9 cellular contexts compared by ENCODE assay signal in the genomic region with DNA sequence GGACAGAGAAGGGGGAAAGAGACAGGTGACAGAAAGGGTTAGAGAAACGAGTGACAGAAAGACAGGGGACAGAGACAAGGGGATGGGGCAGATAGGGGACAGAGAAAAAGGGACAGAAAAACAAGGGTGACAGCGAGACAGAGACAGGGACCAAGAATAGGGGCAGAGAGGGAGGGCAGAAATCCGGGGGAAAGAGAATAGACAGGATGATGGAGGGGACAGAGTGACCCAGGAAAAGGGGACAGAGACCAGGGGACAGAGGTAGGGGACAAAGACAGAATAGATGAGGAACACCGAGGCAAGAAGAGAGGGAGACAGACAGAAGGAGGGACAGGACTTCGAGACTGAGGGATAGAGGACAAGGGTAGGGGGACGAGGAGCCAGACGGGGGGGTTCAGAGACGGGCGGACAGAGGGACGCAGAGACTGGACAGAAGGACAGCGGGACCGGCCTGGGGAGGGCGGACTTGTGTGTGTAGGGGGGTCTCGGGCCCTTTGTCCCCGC. TPM values are rescaled to one million over a fixed set of nuclear protein-coding genes. Genes with fewer than 3 reads are reported as not detected.
A peak's percentile ranks its signal among the peaks of the same experiment; 100 is the strongest.
DNase-seq lines count a peak whose midpoint lies in the region; ATAC-seq, FAIRE-seq and TF ChIP-seq lines count a peak whose summit lies in the region.
"Had no signal": no experiment of that assay in that cellular context is flagged by ENCODE, and none has a peak within 500 bp of the region (broad histone marks: within the 10 kb centered on the region; RNA-seq: fewer than 3 reads in every experiment).

No MANE protein-coding gene starts in this region.

- H3K4me2 ChIP-seq in HepG2 (ENCODE audit: low read depth, low read length): peak overlapping the region; percentile 93

- no peaks in the 10 kb centered on the region for H4K20me1 ChIP-seq in HepG2 (ENCODE audit: insufficient read depth, low read length)

- peaks cover 0 to 7% of the 10 kb centered on the region in 2 donors for H3K4me1 ChIP-seq in ascending aorta
- H3K4me1 ChIP-seq in HepG2 (ENCODE audit: insufficient read depth, low read length): peaks cover 58% of the 10 kb centered on the region
- H3K4me1 ChIP-seq in suprapubic skin: peaks cover 41% of the 10 kb centered on the region
- peaks cover 6% of the 10 kb centered on the region for H3K4me1 ChIP-seq in mucosa of descending colon (ENCODE audit: low read depth)

- no peak for TF ChIP-seq RAD21 in HepG2 (CRISPR knock-in tag; IDR thresholded peaks at IDR 0.05)

- H3K79me2 ChIP-seq in HepG2 (ENCODE audit: insufficient read depth, low read length): no peaks in the 10 kb centered on the region

- TF ChIP-seq CTCF in ascending aorta (IDR thresholded peaks at IDR 0.05) (no peak), HepG2 (CRISPR knock-in tag; IDR thresholded peaks at IDR 0.05) (no peak), suprapubic skin (IDR thresholded peaks at IDR 0.05) (no peak), mucosa of descending colon (IDR thresholded peaks at IDR 0.05) (no peak)

- no peak for FAIRE-seq in HepG2 (lab: Jason Lieb, UNC)
- FAIRE-seq: TTC549 had no signal

- H3K4me1 Mint-ChIP-seq in activated CD4-positive, alpha-beta T cell treated with anti-CD3 and anti-CD28 coated beads, Interleukin-2, amount 10 ng/mL, durations not matched to agents 24 days and 14 days: peaks cover 18% of the 10 kb centered on the region

- intact Hi-C loops in activated CD4-positive, alpha-beta T cell treated with anti-CD3 and anti-CD28 coated beads, Interleukin-2, amount 10 ng/mL, durations not matched to agents 24 days and 14 days (cut with micrococcal nuclease): no loop called here
- intact Hi-C loops in ascending aorta (cut with DNase I): no loop called here
- intact Hi-C loops in HepG2 (cut with micrococcal nuclease; ENCODE audit: unreplicated experiment): no loop called here
- intact Hi-C loops in mucosa of descending colon (cut with DNase I, micrococcal nuclease): loop anchor here in 1 of 2 donors (10.0 kb wide), 1 partner anchor 84 kb away; no protein-coding TSS in a partner anchor

- TF ChIP-seq POLR2A in HepG2 (IDR thresholded peaks at IDR 0.05; ENCODE audit: insufficient read depth in 1 of 2, low read depth in 2 of 2, low read length in 2 of 2): no peak
- no peak for TF ChIP-seq POLR2A in suprapubic skin (IDR thresholded peaks at IDR 0.05)

- WGBS in HepG2 (ENCODE audit: low lambda C conversion rate): 8% methylated on average over 14 of the region's 15 CpGs
- WGBS in suprapubic skin: 12% methylated on average over 15 of the region's 15 CpGs

- POLR2A ChIA-PET in HepG2 (lab: Yijun Ruan, JAX): no interaction called here

- in situ Hi-C loops in HepG2 (cut with HindIII; ENCODE audit: extremely low pct_ligation_motif_present, low pct_unique_long_range_greater_than_20kb): no loop called here

- no peaks in the 10 kb centered on the region for H3K36me3 ChIP-seq in ascending aorta
- H3K36me3 ChIP-seq in HepG2 (replicated peaks in 1 of 2; ENCODE audit: control insufficient read depth in 1 of 2, insufficient read depth in 2 of 2, low read length in 2 of 2): no peaks in the 10 kb centered on the region
- no peaks in the 10 kb centered on the region for H3K36me3 ChIP-seq in suprapubic skin
- H3K36me3 ChIP-seq in mucosa of descending colon (ENCODE audit: low read depth): no peaks in the 10 kb centered on the region

- no peaks in the 10 kb centered on the region for H3K9me3 ChIP-seq in ascending aorta
- no peaks in the 10 kb centered on the region for H3K9me3 ChIP-seq in HepG2 (ENCODE audit: low read length)
- no peaks in the 10 kb centered on the region for H3K9me3 ChIP-seq in suprapubic skin
- no peaks in the 10 kb centered on the region for H3K9me3 ChIP-seq in mucosa of descending colon

- ATAC-seq in HepG2 (no peak), mucosa of descending colon (no peak)

- H3K27ac Mint-ChIP-seq in activated CD4-positive, alpha-beta T cell treated with anti-CD3 and anti-CD28 coated beads, Interleukin-2, amount 10 ng/mL, durations not matched to agents 24 days and 14 days: peak overlapping the region; percentile 38

- H3K9me3 Mint-ChIP-seq in activated CD4-positive, alpha-beta T cell treated with anti-CD3 and anti-CD28 coated beads, Interleukin-2, amount 10 ng/mL, durations not matched to agents 24 days and 14 days: no peaks in the 10 kb centered on the region

- no peak for DNase-seq in activated CD4-positive, alpha-beta T cell treated with anti-CD3 and anti-CD28 coated beads, Interleukin-2, amount 10 ng/mL, durations not matched to agents 24 days and 14 days
- no peak for DNase-seq in activated CD4-positive, alpha-beta T cell treated with anti-CD3 and anti-CD28 coated beads for 4 hours
- DNase-seq in ascending aorta (ENCODE audit: low spot score in 2 of 2) (no peak), HepG2 (ENCODE audit: low spot score) (no peak), suprapubic skin (ENCODE audit: low spot score in 2 of 2) (no peak), mucosa of descending colon (no peak), SHP77 (lab: John Stamatoyannopoulos, UW) (no peak), GOT3 (lab: John Stamatoyannopoulos, UW) (no peak)

- BruUV-seq in HepG2 (replicated peaks; lab: Mats Ljungman, UMichigan): no TSS peak

- TF ChIP-seq EP300 in HepG2 (IDR thresholded peaks at IDR 0.05; ENCODE audit: low read depth in 2 of 2, low read length in 2 of 2) (no peak), HepG2 (CRISPR knock-in tag; IDR thresholded peaks at IDR 0.05; ENCODE audit: borderline replicate concordance) (no peak), suprapubic skin (IDR thresholded peaks at IDR 0.05) (no peak)

- H3K27ac ChIP-seq in ascending aorta (no peak overlapping the region), HepG2 (ENCODE audit: extremely low read length, insufficient read depth, low read length) (no peak overlapping the region), suprapubic skin (no peak overlapping the region)

- peak overlapping the region; percentile 83 for H3K4me3 Mint-ChIP-seq in activated CD4-positive, alpha-beta T cell treated with anti-CD3 and anti-CD28 coated beads, Interleukin-2, amount 10 ng/mL, durations not matched to agents 24 days and 14 days

- no peak overlapping the region for H2AFZ ChIP-seq in HepG2 (ENCODE audit: low read length)

- peaks cover 4% of the 10 kb centered on the region for H3K36me3 Mint-ChIP-seq in activated CD4-positive, alpha-beta T cell treated with anti-CD3 and anti-CD28 coated beads, Interleukin-2, amount 10 ng/mL, durations not matched to agents 24 days and 14 days (ENCODE audit: low read depth)

- no peaks in the 10 kb centered on the region for H3K27me3 ChIP-seq in ascending aorta
- H3K27me3 ChIP-seq in HepG2 (ENCODE audit: control insufficient read depth in 1 of 2, insufficient read depth in 2 of 2, low read length in 2 of 2): no peaks in the 10 kb centered on the region
- peaks cover 12% of the 10 kb centered on the region for H3K27me3 ChIP-seq in suprapubic skin

- peak overlapping the region; percentile 70 for H3K9ac ChIP-seq in HepG2 (ENCODE audit: insufficient read depth, low read depth, low read length)

- H3K4me3 ChIP-seq in ascending aorta: peak overlapping the region; percentile 63 to 77
- H3K4me3 ChIP-seq in HepG2 (replicated peaks in 1 of 3; ENCODE audit: insufficient read depth in 1 of 3, low read depth in 2 of 3, low read length in 3 of 3): peak overlapping the region; percentile 68 to 83 (median 83)
- peak overlapping the region; percentile 55 for H3K4me3 ChIP-seq in suprapubic skin
- H3K4me3 ChIP-seq in mucosa of descending colon: no peak overlapping the region

- CTCF ChIA-PET in HepG2 (lab: Yijun Ruan, JAX; ENCODE audit: low intra/inter-chr PET ratio, low total read pairs): no interaction called here

- peaks cover 48% of the 10 kb centered on the region for H3K27me3 Mint-ChIP-seq in activated CD4-positive, alpha-beta T cell treated with anti-CD3 and anti-CD28 coated beads, Interleukin-2, amount 10 ng/mL, durations not matched to agents 24 days and 14 days

RNA-seq across cellular contexts. Expression of a gene that starts 0.6 kb away (rescaled TPM):
- 0.28 and 0.44 TPM in 2 replicates for total RNA-seq in activated CD4-positive, alpha-beta T cell treated with anti-CD3 and anti-CD28 coated beads, Interleukin-2, amount 10 ng/mL, durations not matched to agents 24 days and 14 days
- total RNA-seq in ascending aorta (3.5 TPM), HepG2 (2016; rRNA removed; fragmentation: Illumina TruSeq; extraction: Trizol) (6.4 and 16.0 TPM in 2 replicates), suprapubic skin (10 to 100 TPM; 14.1 to 23.8 (median 15.7) TPM), mucosa of descending colon (10 to 100 TPM in 1 of 3 donors, 1 to 10 TPM in 2; 1.2 to 26.2 (median 3.4) TPM)
- total RNA-seq in HepG2 (2016; cell fraction: cytosol; rRNA removed; fragmentation: Illumina TruSeq; extraction: Trizol; ENCODE audit: low read depth): 1.9 and 2.0 TPM in 2 replicates
- 6.2 and 15.7 TPM in 2 replicates for total RNA-seq in HepG2 (2016; cell fraction: insoluble cytoplasmic fraction; rRNA removed; fragmentation: Illumina TruSeq; extraction: Trizol)
- total RNA-seq in HepG2 (2016; cell fraction: membrane; rRNA removed; fragmentation: Illumina TruSeq; extraction: Trizol): 6.3 and 6.6 TPM in 2 replicates
- 13.7 and 16.1 TPM in 2 replicates for total RNA-seq in HepG2 (2016; cell fraction: nucleus; rRNA removed; fragmentation: Illumina TruSeq; extraction: Trizol)
- polyA plus RNA-seq in HepG2 (2011; rRNA removed): 8.5 and 15.4 TPM in 2 replicates
- 10.7 and 11.5 TPM in 2 replicates for polyA plus RNA-seq in HepG2 (2011; cell fraction: cytosol; rRNA removed)
- 8.7 and 11.0 TPM in 2 replicates for polyA plus RNA-seq in HepG2 (2011; cell fraction: nucleus; rRNA removed)
- polyA plus RNA-seq in HepG2 (2012): 14.2 and 19.2 TPM in 2 replicates
- polyA plus RNA-seq in HepG2 (2016; cell fraction: cytosol; fragmentation: Illumina TruSeq; extraction: Trizol; ENCODE audit: low read depth): 3.1 and 3.4 TPM in 2 replicates
- polyA plus RNA-seq in HepG2 (2016; cell fraction: insoluble cytoplasmic fraction; fragmentation: Illumina TruSeq; extraction: Trizol; ENCODE audit: low read depth): 7.9 and 9.3 TPM in 2 replicates
- polyA plus RNA-seq in HepG2 (2016; cell fraction: membrane; fragmentation: Illumina TruSeq; extraction: Trizol; ENCODE audit: low read depth): 6.8 and 7.0 TPM in 2 replicates
- 32.5 and 32.9 TPM in 2 replicates for polyA plus RNA-seq in HepG2 (2016; cell fraction: nucleus; fragmentation: Illumina TruSeq; extraction: Trizol; ENCODE audit: insufficient read depth, low read depth)
- 1.1 and 12.4 TPM in 2 replicates for polyA minus RNA-seq in HepG2 (2011; rRNA and poly(A)+ RNA removed; ENCODE audit: low replicate concordance)
- 5.0 and 7.8 TPM in 2 replicates for polyA minus RNA-seq in HepG2 (2011; cell fraction: cytosol; rRNA and poly(A)+ RNA removed)
- 4.0 and 5.5 TPM in 2 replicates for polyA minus RNA-seq in HepG2 (2011; cell fraction: nucleus; rRNA and poly(A)+ RNA removed)

RNA-seq across cellular contexts. Expression of a gene that starts 19.6 kb away (rescaled TPM):
- 18.1 and 19.4 TPM in 2 replicates for total RNA-seq in activated CD4-positive, alpha-beta T cell treated with anti-CD3 and anti-CD28 coated beads, Interleukin-2, amount 10 ng/mL, durations not matched to agents 24 days and 14 days
- total RNA-seq in ascending aorta (37.3 TPM), HepG2 (2016; rRNA removed; fragmentation: Illumina TruSeq; extraction: Trizol) (24.0 and 26.9 TPM in 2 replicates), suprapubic skin (10 to 100 TPM; 10.6 to 19.3 (median 17.5) TPM), mucosa of descending colon (10 to 100 TPM; 13.6 to 40.2 (median 19.4) TPM)
- 19.4 and 25.5 TPM in 2 replicates for total RNA-seq in HepG2 (2016; cell fraction: cytosol; rRNA removed; fragmentation: Illumina TruSeq; extraction: Trizol; ENCODE audit: low read depth)
- 20.7 and 27.4 TPM in 2 replicates for total RNA-seq in HepG2 (2016; cell fraction: insoluble cytoplasmic fraction; rRNA removed; fragmentation: Illumina TruSeq; extraction: Trizol)
- total RNA-seq in HepG2 (2016; cell fraction: membrane; rRNA removed; fragmentation: Illumina TruSeq; extraction: Trizol): 23.9 and 34.3 TPM in 2 replicates
- 6.5 and 9.5 TPM in 2 replicates for total RNA-seq in HepG2 (2016; cell fraction: nucleus; rRNA removed; fragmentation: Illumina TruSeq; extraction: Trizol)
- polyA plus RNA-seq in HepG2 (2011; rRNA removed): 10.4 and 11.5 TPM in 2 replicates
- 8.0 and 12.3 TPM in 2 replicates for polyA plus RNA-seq in HepG2 (2011; cell fraction: cytosol; rRNA removed)
- polyA plus RNA-seq in HepG2 (2011; cell fraction: nucleus; rRNA removed): 6.0 and 6.2 TPM in 2 replicates
- polyA plus RNA-seq in HepG2 (2012): 11.5 and 12.7 TPM in 2 replicates
- polyA plus RNA-seq in HepG2 (2016; cell fraction: cytosol; fragmentation: Illumina TruSeq; extraction: Trizol; ENCODE audit: low read depth): 19.6 and 22.2 TPM in 2 replicates
- 27.6 and 28.2 TPM in 2 replicates for polyA plus RNA-seq in HepG2 (2016; cell fraction: insoluble cytoplasmic fraction; fragmentation: Illumina TruSeq; extraction: Trizol; ENCODE audit: low read depth)
- 25.6 and 28.5 TPM in 2 replicates for polyA plus RNA-seq in HepG2 (2016; cell fraction: membrane; fragmentation: Illumina TruSeq; extraction: Trizol; ENCODE audit: low read depth)
- 19.8 and 22.6 TPM in 2 replicates for polyA plus RNA-seq in HepG2 (2016; cell fraction: nucleus; fragmentation: Illumina TruSeq; extraction: Trizol; ENCODE audit: insufficient read depth, low read depth)
- 3.2 and 7.4 TPM in 2 replicates for polyA minus RNA-seq in HepG2 (2011; rRNA and poly(A)+ RNA removed; ENCODE audit: low replicate concordance)
- polyA minus RNA-seq in HepG2 (2011; cell fraction: cytosol; rRNA and poly(A)+ RNA removed): 4.6 and 4.9 TPM in 2 replicates
- polyA minus RNA-seq in HepG2 (2011; cell fraction: nucleus; rRNA and poly(A)+ RNA removed): 2.1 and 4.6 TPM in 2 replicates

RNA-seq across cellular contexts. Expression of a gene that starts 27.2 kb away (rescaled TPM):
- 0.19 and 0.37 TPM in 2 replicates for total RNA-seq in activated CD4-positive, alpha-beta T cell treated with anti-CD3 and anti-CD28 coated beads, Interleukin-2, amount 10 ng/mL, durations not matched to agents 24 days and 14 days
- total RNA-seq in ascending aorta (0.32 TPM), HepG2 (2016; rRNA removed; fragmentation: Illumina TruSeq; extraction: Trizol) (0.11 TPM in 1 of 2 replicates, not detected in the other), suprapubic skin (1 to 10 TPM in 1 of 4 donors, not detected in 3; 1.4 TPM), mucosa of descending colon (under 1 TPM; 0.14 to 0.63 (median 0.41) TPM)
- not detected in 2 replicates for total RNA-seq in HepG2 (2016; cell fraction: cytosol; rRNA removed; fragmentation: Illumina TruSeq; extraction: Trizol; ENCODE audit: low read depth)
- not detected in 2 replicates for total RNA-seq in HepG2 (2016; cell fraction: insoluble cytoplasmic fraction; rRNA removed; fragmentation: Illumina TruSeq; extraction: Trizol)
- 0.06 TPM in 1 of 2 replicates, not detected in the other for total RNA-seq in HepG2 (2016; cell fraction: membrane; rRNA removed; fragmentation: Illumina TruSeq; extraction: Trizol)
- total RNA-seq in HepG2 (2016; cell fraction: nucleus; rRNA removed; fragmentation: Illumina TruSeq; extraction: Trizol): 0.31 TPM in 1 of 2 replicates, not detected in the other
- 0.16 TPM in 2 replicates for polyA plus RNA-seq in HepG2 (2011; rRNA removed)
- 0.03 and 0.08 TPM in 2 replicates for polyA plus RNA-seq in HepG2 (2011; cell fraction: cytosol; rRNA removed)
- polyA plus RNA-seq in HepG2 (2011; cell fraction: nucleus; rRNA removed): 0.61 and 0.79 TPM in 2 replicates
- polyA plus RNA-seq in HepG2 (2012): 0.15 and 0.21 TPM in 2 replicates
- polyA plus RNA-seq in HepG2 (2016; cell fraction: cytosol; fragmentation: Illumina TruSeq; extraction: Trizol; ENCODE audit: low read depth): not detected in 2 replicates
- polyA plus RNA-seq in HepG2 (2016; cell fraction: insoluble cytoplasmic fraction; fragmentation: Illumina TruSeq; extraction: Trizol; ENCODE audit: low read depth): 0.10 and 0.12 TPM in 2 replicates
- 0.10 TPM in 2 replicates for polyA plus RNA-seq in HepG2 (2016; cell fraction: membrane; fragmentation: Illumina TruSeq; extraction: Trizol; ENCODE audit: low read depth)
- 0.51 and 1.2 TPM in 2 replicates for polyA plus RNA-seq in HepG2 (2016; cell fraction: nucleus; fragmentation: Illumina TruSeq; extraction: Trizol; ENCODE audit: insufficient read depth, low read depth)
- 0.18 and 0.23 TPM in 2 replicates for polyA minus RNA-seq in HepG2 (2011; rRNA and poly(A)+ RNA removed; ENCODE audit: low replicate concordance)
- not detected in 2 replicates for polyA minus RNA-seq in HepG2 (2011; cell fraction: cytosol; rRNA and poly(A)+ RNA removed)
- 0.39 and 0.50 TPM in 2 replicates for polyA minus RNA-seq in HepG2 (2011; cell fraction: nucleus; rRNA and poly(A)+ RNA removed)

RNA-seq across cellular contexts. Expression of a gene that starts 30.9 kb away (rescaled TPM):
- total RNA-seq in activated CD4-positive, alpha-beta T cell treated with anti-CD3 and anti-CD28 coated beads, Interleukin-2, amount 10 ng/mL, durations not matched to agents 24 days and 14 days: 13.8 and 14.9 TPM in 2 replicates
- total RNA-seq in ascending aorta (30.2 TPM), HepG2 (2016; rRNA removed; fragmentation: Illumina TruSeq; extraction: Trizol) (2.2 and 2.5 TPM in 2 replicates), suprapubic skin (10 to 100 TPM in 2 of 4 donors, 1 to 10 TPM in 2; 5.6 to 18.0 (median 10.9) TPM), mucosa of descending colon (100 to 1,000 TPM in 1 of 3 donors, 10 to 100 TPM in 2; 62.0 to 100 (median 75.1) TPM)
- total RNA-seq in HepG2 (2016; cell fraction: cytosol; rRNA removed; fragmentation: Illumina TruSeq; extraction: Trizol; ENCODE audit: low read depth): 1.1 and 2.5 TPM in 2 replicates
- 1.8 and 2.2 TPM in 2 replicates for total RNA-seq in HepG2 (2016; cell fraction: insoluble cytoplasmic fraction; rRNA removed; fragmentation: Illumina TruSeq; extraction: Trizol)
- 1.2 and 2.1 TPM in 2 replicates for total RNA-seq in HepG2 (2016; cell fraction: membrane; rRNA removed; fragmentation: Illumina TruSeq; extraction: Trizol)
- 1.4 and 3.2 TPM in 2 replicates for total RNA-seq in HepG2 (2016; cell fraction: nucleus; rRNA removed; fragmentation: Illumina TruSeq; extraction: Trizol)
- polyA plus RNA-seq in HepG2 (2011; rRNA removed): 2.9 and 3.9 TPM in 2 replicates
- polyA plus RNA-seq in HepG2 (2011; cell fraction: cytosol; rRNA removed): 2.1 and 2.9 TPM in 2 replicates
- polyA plus RNA-seq in HepG2 (2011; cell fraction: nucleus; rRNA removed): 8.0 and 8.8 TPM in 2 replicates
- polyA plus RNA-seq in HepG2 (2012): 2.0 and 2.1 TPM in 2 replicates
- 0.71 and 1.1 TPM in 2 replicates for polyA plus RNA-seq in HepG2 (2016; cell fraction: cytosol; fragmentation: Illumina TruSeq; extraction: Trizol; ENCODE audit: low read depth)
- 2.7 and 2.8 TPM in 2 replicates for polyA plus RNA-seq in HepG2 (2016; cell fraction: insoluble cytoplasmic fraction; fragmentation: Illumina TruSeq; extraction: Trizol; ENCODE audit: low read depth)
- 1.1 and 1.3 TPM in 2 replicates for polyA plus RNA-seq in HepG2 (2016; cell fraction: membrane; fragmentation: Illumina TruSeq; extraction: Trizol; ENCODE audit: low read depth)
- polyA plus RNA-seq in HepG2 (2016; cell fraction: nucleus; fragmentation: Illumina TruSeq; extraction: Trizol; ENCODE audit: insufficient read depth, low read depth): 6.9 and 8.6 TPM in 2 replicates
- 2.8 and 50.5 TPM in 2 replicates for polyA minus RNA-seq in HepG2 (2011; rRNA and poly(A)+ RNA removed; ENCODE audit: low replicate concordance)
- 1.3 and 2.9 TPM in 2 replicates for polyA minus RNA-seq in HepG2 (2011; cell fraction: cytosol; rRNA and poly(A)+ RNA removed)
- polyA minus RNA-seq in HepG2 (2011; cell fraction: nucleus; rRNA and poly(A)+ RNA removed): 1.4 and 1.7 TPM in 2 replicates

RNA-seq across cellular contexts. Expression of a gene that starts 42.6 kb away (rescaled TPM):
- 14.4 and 15.3 TPM in 2 replicates for total RNA-seq in activated CD4-positive, alpha-beta T cell treated with anti-CD3 and anti-CD28 coated beads, Interleukin-2, amount 10 ng/mL, durations not matched to agents 24 days and 14 days
- total RNA-seq in ascending aorta (3.1 TPM), HepG2 (2016; rRNA removed; fragmentation: Illumina TruSeq; extraction: Trizol) (9.6 and 10.9 TPM in 2 replicates), suprapubic skin (10 to 100 TPM in 3 of 4 donors, 1 to 10 TPM in 1; 9.2 to 20.8 (median 13.7) TPM), mucosa of descending colon (10 to 100 TPM; 15.4 to 18.9 (median 16.3) TPM)
- 8.7 and 10.4 TPM in 2 replicates for total RNA-seq in HepG2 (2016; cell fraction: cytosol; rRNA removed; fragmentation: Illumina TruSeq; extraction: Trizol; ENCODE audit: low read depth)
- 10.6 and 11.2 TPM in 2 replicates for total RNA-seq in HepG2 (2016; cell fraction: insoluble cytoplasmic fraction; rRNA removed; fragmentation: Illumina TruSeq; extraction: Trizol)
- total RNA-seq in HepG2 (2016; cell fraction: membrane; rRNA removed; fragmentation: Illumina TruSeq; extraction: Trizol): 13.9 and 14.1 TPM in 2 replicates
- total RNA-seq in HepG2 (2016; cell fraction: nucleus; rRNA removed; fragmentation: Illumina TruSeq; extraction: Trizol): 6.6 and 7.0 TPM in 2 replicates
- 7.2 and 10.2 TPM in 2 replicates for polyA plus RNA-seq in HepG2 (2011; rRNA removed)
- polyA plus RNA-seq in HepG2 (2011; cell fraction: cytosol; rRNA removed): 7.1 and 9.5 TPM in 2 replicates
- polyA plus RNA-seq in HepG2 (2011; cell fraction: nucleus; rRNA removed): 7.2 and 9.1 TPM in 2 replicates
- 4.1 and 5.6 TPM in 2 replicates for polyA plus RNA-seq in HepG2 (2012)
- polyA plus RNA-seq in HepG2 (2016; cell fraction: cytosol; fragmentation: Illumina TruSeq; extraction: Trizol; ENCODE audit: low read depth): 11.9 and 12.6 TPM in 2 replicates
- polyA plus RNA-seq in HepG2 (2016; cell fraction: insoluble cytoplasmic fraction; fragmentation: Illumina TruSeq; extraction: Trizol; ENCODE audit: low read depth): 12.1 and 13.5 TPM in 2 replicates
- polyA plus RNA-seq in HepG2 (2016; cell fraction: membrane; fragmentation: Illumina TruSeq; extraction: Trizol; ENCODE audit: low read depth): 12.7 and 17.2 TPM in 2 replicates
- polyA plus RNA-seq in HepG2 (2016; cell fraction: nucleus; fragmentation: Illumina TruSeq; extraction: Trizol; ENCODE audit: insufficient read depth, low read depth): 8.1 and 10.1 TPM in 2 replicates
- 10.5 and 15.9 TPM in 2 replicates for polyA minus RNA-seq in HepG2 (2011; rRNA and poly(A)+ RNA removed; ENCODE audit: low replicate concordance)
- polyA minus RNA-seq in HepG2 (2011; cell fraction: cytosol; rRNA and poly(A)+ RNA removed): 3.5 and 5.6 TPM in 2 replicates
- polyA minus RNA-seq in HepG2 (2011; cell fraction: nucleus; rRNA and poly(A)+ RNA removed): 10.2 and 14.8 TPM in 2 replicates
